1 cellular context compared by ENCODE assay signal in the genomic region with DNA sequence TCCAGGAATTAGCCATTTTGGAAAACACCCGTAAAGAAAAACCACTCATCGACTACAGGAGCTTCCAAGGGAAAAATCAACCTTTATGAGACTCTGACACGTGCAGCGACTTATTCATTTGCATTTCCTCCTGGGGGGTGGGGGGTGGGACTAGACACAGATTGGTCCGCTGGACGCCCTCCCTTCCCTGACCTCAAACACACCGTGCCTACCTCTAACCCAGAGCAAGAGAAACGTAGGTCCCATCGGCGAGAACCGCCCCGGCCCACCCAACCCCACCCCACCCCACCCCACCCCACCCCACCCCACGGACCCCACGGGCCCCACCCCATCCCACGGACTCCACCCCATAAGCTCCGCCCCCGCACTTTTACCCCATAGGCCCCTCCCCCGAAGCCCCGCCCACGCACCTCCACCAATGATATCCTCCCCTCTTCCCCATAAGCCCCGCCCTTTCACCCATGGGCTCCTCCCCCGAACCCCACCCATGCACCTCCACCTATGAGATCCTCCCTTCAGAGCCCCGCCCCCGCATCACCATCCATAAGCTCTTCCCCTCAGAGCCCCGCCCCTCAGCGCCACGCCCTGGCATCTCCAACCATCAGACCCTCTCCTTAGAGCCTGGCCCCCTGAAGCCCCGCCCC.
TF ChIP-seq lines count a peak whose summit lies in the region.

No MANE protein-coding gene starts in this region.

TF ChIP-seq in IMR-90, 13 proteins besides CTCF, POLR2A, EP300 and RAD21 (continued from another document):
- no peak for TF ChIP-seq CEBPB (IDR thresholded peaks at IDR 0.05; ENCODE audit: low read depth, low read length)
- no peak for TF ChIP-seq BHLHE40 (IDR thresholded peaks at IDR 0.05; ENCODE audit: low read depth, low read length)
- TF ChIP-seq RFX5 (IDR thresholded peaks at IDR 0.05; ENCODE audit: low read depth, low read length), result no peak
- TF ChIP-seq MAZ (IDR thresholded peaks at IDR 0.05; ENCODE audit: borderline replicate concordance, low read depth, low read length), result no peak
